19 cellular contexts compared by ENCODE assay signal in genomic region chr3:14768881-14769280, GRCh38. TPM values are rescaled to one million over a fixed set of nuclear protein-coding genes. Genes with fewer than 3 reads are reported as not detected.
"Had no signal": no experiment of that assay in that cellular context is flagged by ENCODE, and none has a peak within 500 bp of the region (broad histone marks: within the 10 kb centered on the region; RNA-seq: fewer than 3 reads in every experiment).

No MANE protein-coding gene starts in this region.

- H3K27ac Mint-ChIP-seq: activated CD4-positive, alpha-beta memory T cell treated with anti-CD3 and anti-CD28 coated beads, Interleukin-2, amount 10 ng/mL, durations not matched to agents 7 days and 5 days; activated CD4-positive, alpha-beta T cell treated with anti-CD3 and anti-CD28 coated beads for 36 hours; activated T-helper 2 cell treated with anti-CD3 and anti-CD28 coated beads, Interferon-gamma antibody, Interleukin-2, Interleukin-4, amounts not matched to agents 10 μg/mL and 5 μg/mL and 100 μg/mL, durations not matched to agents 14 hours and 24 hours and 36 hours; nephron; T-helper 17 cell had no signal

- H3K36me3 ChIP-seq: colonic mucosa, left lung, stomach, thoracic aorta had no signal

- H3K27me3 Mint-ChIP-seq: activated CD4-positive, alpha-beta memory T cell treated with anti-CD3 and anti-CD28 coated beads, Interleukin-2, amount 10 ng/mL, durations not matched to agents 7 days and 5 days; activated CD4-positive, alpha-beta T cell treated with anti-CD3 and anti-CD28 coated beads for 36 hours had no signal

- H3K27me3 ChIP-seq: colonic mucosa, left lung, stomach had no signal

- DNase-seq: activated CD4-positive, alpha-beta memory T cell treated with anti-CD3 and anti-CD28 coated beads, Interleukin-2, amount 10 ng/mL, durations not matched to agents 7 days and 5 days; activated CD4-positive, alpha-beta T cell treated with anti-CD3 and anti-CD28 coated beads for 36 hours; activated naive CD4-positive, alpha-beta T cell treated with anti-CD3 and anti-CD28 coated beads, Interleukin-2, amount 50 U/mL, for 16 hours; activated T-cell treated with anti-CD3 and anti-CD28 coated beads for 4 hours; central memory CD4-positive, alpha-beta T cell; colonic mucosa; kidney; left lung; mesenchymal stem cell; occipital lobe; stimulated activated CD4-positive, alpha-beta T cell treated with anti-CD3 and anti-CD28 coated beads, Interleukin-12 subunit alpha, Interleukin-12 subunit beta, amount 100 ng/mL, for 4 hours; stimulated activated CD4-positive, alpha-beta T cell treated with anti-CD3 and anti-CD28 coated beads, Interleukin-2, amount 100 ng/mL, for 24 hours; stomach; T-helper 17 cell had no signal

- H3K9me3 Mint-ChIP-seq: activated CD4-positive, alpha-beta memory T cell treated with anti-CD3 and anti-CD28 coated beads, Interleukin-2, amount 10 ng/mL, durations not matched to agents 7 days and 5 days; activated T-helper 2 cell treated with anti-CD3 and anti-CD28 coated beads, Interferon-gamma antibody, Interleukin-2, Interleukin-4, amounts not matched to agents 10 μg/mL and 5 μg/mL and 100 μg/mL, durations not matched to agents 14 hours and 24 hours and 36 hours had no signal

- H3K4me3 ChIP-seq: colonic mucosa, left lung, stomach, thoracic aorta had no signal

- FAIRE-seq: endometrium, kidney, urothelium cell line had no signal

- H3K4me1 Mint-ChIP-seq: activated CD4-positive, alpha-beta memory T cell treated with anti-CD3 and anti-CD28 coated beads, Interleukin-2, amount 10 ng/mL, durations not matched to agents 7 days and 5 days; activated CD4-positive, alpha-beta T cell treated with anti-CD3 and anti-CD28 coated beads for 36 hours; nephron; T-helper 17 cell had no signal

- ATAC-seq: activated CD4-positive, alpha-beta T cell treated with anti-CD3 and anti-CD28 coated beads for 36 hours; left lung; T-helper 17 cell had no signal

- H3K4me3 Mint-ChIP-seq: activated CD4-positive, alpha-beta memory T cell treated with anti-CD3 and anti-CD28 coated beads, Interleukin-2, amount 10 ng/mL, durations not matched to agents 7 days and 5 days; activated CD4-positive, alpha-beta T cell treated with anti-CD3 and anti-CD28 coated beads for 36 hours; nephron; T-helper 17 cell had no signal

RNA-seq across cellular contexts. Expression of gene FGD5, which starts 49.9 kb away (rescaled TPM):
- total RNA-seq: T-helper 17 cell had no signal
